In genomic region chr16:85275533-85276249, GRCh38 we compare ENCODE assay signal across 1 cellular context.
A peak's percentile ranks its signal among the peaks of the same experiment; 100 is the strongest.
TF ChIP-seq lines count a peak whose summit lies in the region.

No MANE protein-coding gene starts in this region.

TF ChIP-seq in K562, 482 proteins besides CTCF, POLR2A, EP300 and RAD21 (continued from another document and continues in another):
- TF ChIP-seq ZNF407 (IDR thresholded peaks at IDR 0.05; ENCODE audit: low read depth) (no peak), MECOM (CRISPR knock-in tag; IDR thresholded peaks at IDR 0.05) (no peak), MAFK (IDR thresholded peaks at IDR 0.05; ENCODE audit: low read length) (no peak), ZBTB7A (IDR thresholded peaks at IDR 0.05; ENCODE audit: borderline replicate concordance, control insufficient read depth, low read depth, low read length) (no peak; the same call in 1 of the 2 replicates), KLF1 (tag; IDR thresholded peaks at IDR 0.05) (no peak), NCOA1 (IDR thresholded peaks at IDR 0.05; ENCODE audit: low read depth) (no peak), PCBP2 (IDR thresholded peaks at IDR 0.05; ENCODE audit: low read depth, low read length, poor library complexity, severe bottlenecking) (no peak), FOXA3 (CRISPR knock-in tag; conservative IDR thresholded peaks at IDR 0.05 in 1 of 2, IDR thresholded peaks at IDR 0.05 in 1 of 2) (peak in 1 of 2 experiments; percentile 39; a peak in 1 of 4 replicates), TOE1 (IDR thresholded peaks at IDR 0.05; ENCODE audit: borderline replicate concordance) (0 out of 2 replicates have a peak, but pooled peaks have one; percentile 39), TOE1 (CRISPR knock-in tag; IDR thresholded peaks at IDR 0.05; ENCODE audit: borderline replicate concordance, low read depth) (no peak), BDP1 (IDR thresholded peaks at IDR 0.05; ENCODE audit: insufficient read depth, insufficient read length) (no peak), ETS2 (tag; IDR thresholded peaks at IDR 0.05; ENCODE audit: borderline replicate concordance, poor library complexity, severe bottlenecking) (no peak), ZNF124 (CRISPR knock-in tag; IDR thresholded peaks at IDR 0.05) (no peak), CC2D1A (IDR thresholded peaks at IDR 0.05) (peak; percentile 92), FOS (IDR thresholded peaks at IDR 0.05; ENCODE audit: extremely low read depth, insufficient read length) (no peak), FOXK2 (conservative IDR thresholded peaks at IDR 0.05 in 1 of 2, IDR thresholded peaks at IDR 0.05 in 1 of 2; ENCODE audit: low read depth in 2 of 2) (no peak), ZNF280B (CRISPR knock-in tag; IDR thresholded peaks at IDR 0.05) (no peak), ARID4B (CRISPR knock-in tag; IDR thresholded peaks at IDR 0.05) (no peak; the same call in 1 of the 2 replicates), RBM25 (IDR thresholded peaks at IDR 0.05; ENCODE audit: low read depth, low read length, severe bottlenecking) (peak; percentile 89), PHF8 (IDR thresholded peaks at IDR 0.05; ENCODE audit: borderline replicate concordance, low read length) (no peak), CXXC5 (CRISPR knock-in tag; IDR thresholded peaks at IDR 0.05) (0 out of 2 replicates have a peak, but pooled peaks have one; percentile 21), DNMT1 (IDR thresholded peaks at IDR 0.05) (no peak), NFE2 (IDR thresholded peaks at IDR 0.05; ENCODE audit: low read depth) (no peak), ELF4 (CRISPR knock-in tag; IDR thresholded peaks at IDR 0.05) (no peak), WHSC1 (IDR thresholded peaks at IDR 0.05; ENCODE audit: low read length) (no peak), DACH1 (IDR thresholded peaks at IDR 0.05; ENCODE audit: partially characterized antibody) (no peak), ZNF197 (CRISPR knock-in tag; IDR thresholded peaks at IDR 0.05; ENCODE audit: low read depth) (no peak), TAL1 (IDR thresholded peaks at IDR 0.05) (no peak), U2AF2 (optimal IDR thresholded peaks at IDR 0.05; ENCODE audit: low read depth, low read length) (no peak), ZNF224 (CRISPR knock-in tag; IDR thresholded peaks at IDR 0.05) (no peak), DPF2 (IDR thresholded peaks at IDR 0.05) (no peak)
- TF ChIP-seq, protein P1, sequence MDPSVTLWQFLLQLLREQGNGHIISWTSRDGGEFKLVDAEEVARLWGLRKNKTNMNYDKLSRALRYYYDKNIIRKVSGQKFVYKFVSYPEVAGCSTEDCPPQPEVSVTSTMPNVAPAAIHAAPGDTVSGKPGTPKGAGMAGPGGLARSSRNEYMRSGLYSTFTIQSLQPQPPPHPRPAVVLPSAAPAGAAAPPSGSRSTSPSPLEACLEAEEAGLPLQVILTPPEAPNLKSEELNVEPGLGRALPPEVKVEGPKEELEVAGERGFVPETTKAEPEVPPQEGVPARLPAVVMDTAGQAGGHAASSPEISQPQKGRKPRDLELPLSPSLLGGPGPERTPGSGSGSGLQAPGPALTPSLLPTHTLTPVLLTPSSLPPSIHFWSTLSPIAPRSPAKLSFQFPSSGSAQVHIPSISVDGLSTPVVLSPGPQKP (CRISPR knock-in tag; IDR thresholded peaks at IDR 0.05): no peak
- TF ChIP-seq, protein P2, sequence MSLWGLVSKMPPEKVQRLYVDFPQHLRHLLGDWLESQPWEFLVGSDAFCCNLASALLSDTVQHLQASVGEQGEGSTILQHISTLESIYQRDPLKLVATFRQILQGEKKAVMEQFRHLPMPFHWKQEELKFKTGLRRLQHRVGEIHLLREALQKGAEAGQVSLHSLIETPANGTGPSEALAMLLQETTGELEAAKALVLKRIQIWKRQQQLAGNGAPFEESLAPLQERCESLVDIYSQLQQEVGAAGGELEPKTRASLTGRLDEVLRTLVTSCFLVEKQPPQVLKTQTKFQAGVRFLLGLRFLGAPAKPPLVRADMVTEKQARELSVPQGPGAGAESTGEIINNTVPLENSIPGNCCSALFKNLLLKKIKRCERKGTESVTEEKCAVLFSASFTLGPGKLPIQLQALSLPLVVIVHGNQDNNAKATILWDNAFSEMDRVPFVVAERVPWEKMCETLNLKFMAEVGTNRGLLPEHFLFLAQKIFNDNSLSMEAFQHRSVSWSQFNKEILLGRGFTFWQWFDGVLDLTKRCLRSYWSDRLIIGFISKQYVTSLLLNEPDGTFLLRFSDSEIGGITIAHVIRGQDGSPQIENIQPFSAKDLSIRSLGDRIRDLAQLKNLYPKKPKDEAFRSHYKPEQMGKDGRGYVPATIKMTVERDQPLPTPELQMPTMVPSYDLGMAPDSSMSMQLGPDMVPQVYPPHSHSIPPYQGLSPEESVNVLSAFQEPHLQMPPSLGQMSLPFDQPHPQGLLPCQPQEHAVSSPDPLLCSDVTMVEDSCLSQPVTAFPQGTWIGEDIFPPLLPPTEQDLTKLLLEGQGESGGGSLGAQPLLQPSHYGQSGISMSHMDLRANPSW (CRISPR knock-in tag; IDR thresholded peaks at IDR 0.05): no peak
- TF ChIP-seq, protein P3, sequence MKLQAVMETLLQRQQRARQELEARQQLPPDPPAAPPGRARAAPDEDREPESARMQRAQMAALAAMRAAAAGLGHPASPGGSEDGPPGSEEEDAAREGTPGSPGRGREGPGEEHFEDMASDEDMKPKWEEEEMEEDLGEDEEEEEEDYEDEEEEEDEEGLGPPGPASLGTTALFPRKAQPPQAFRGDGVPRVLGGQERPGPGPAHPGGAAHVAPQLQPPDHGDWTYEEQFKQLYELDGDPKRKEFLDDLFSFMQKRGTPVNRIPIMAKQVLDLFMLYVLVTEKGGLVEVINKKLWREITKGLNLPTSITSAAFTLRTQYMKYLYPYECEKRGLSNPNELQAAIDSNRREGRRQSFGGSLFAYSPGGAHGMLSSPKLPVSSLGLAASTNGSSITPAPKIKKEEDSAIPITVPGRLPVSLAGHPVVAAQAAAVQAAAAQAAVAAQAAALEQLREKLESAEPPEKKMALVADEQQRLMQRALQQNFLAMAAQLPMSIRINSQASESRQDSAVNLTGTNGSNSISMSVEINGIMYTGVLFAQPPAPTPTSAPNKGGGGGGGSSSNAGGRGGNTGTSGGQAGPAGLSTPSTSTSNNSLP (IDR thresholded peaks at IDR 0.05; ENCODE audit: borderline replicate concordance, low read depth, low read length): no peak
- TF ChIP-seq, protein P4, sequence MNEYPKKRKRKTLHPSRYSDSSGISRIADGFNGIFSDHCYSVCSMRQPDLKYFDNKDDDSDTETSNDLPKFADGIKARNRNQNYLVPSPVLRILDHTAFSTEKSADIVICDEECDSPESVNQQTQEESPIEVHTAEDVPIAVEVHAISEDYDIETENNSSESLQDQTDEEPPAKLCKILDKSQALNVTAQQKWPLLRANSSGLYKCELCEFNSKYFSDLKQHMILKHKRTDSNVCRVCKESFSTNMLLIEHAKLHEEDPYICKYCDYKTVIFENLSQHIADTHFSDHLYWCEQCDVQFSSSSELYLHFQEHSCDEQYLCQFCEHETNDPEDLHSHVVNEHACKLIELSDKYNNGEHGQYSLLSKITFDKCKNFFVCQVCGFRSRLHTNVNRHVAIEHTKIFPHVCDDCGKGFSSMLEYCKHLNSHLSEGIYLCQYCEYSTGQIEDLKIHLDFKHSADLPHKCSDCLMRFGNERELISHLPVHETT (CRISPR knock-in tag; conservative IDR thresholded peaks at IDR 0.05 in 1 of 2, IDR thresholded peaks at IDR 0.05 in 1 of 2): no peak
- TF ChIP-seq, protein P5, sequence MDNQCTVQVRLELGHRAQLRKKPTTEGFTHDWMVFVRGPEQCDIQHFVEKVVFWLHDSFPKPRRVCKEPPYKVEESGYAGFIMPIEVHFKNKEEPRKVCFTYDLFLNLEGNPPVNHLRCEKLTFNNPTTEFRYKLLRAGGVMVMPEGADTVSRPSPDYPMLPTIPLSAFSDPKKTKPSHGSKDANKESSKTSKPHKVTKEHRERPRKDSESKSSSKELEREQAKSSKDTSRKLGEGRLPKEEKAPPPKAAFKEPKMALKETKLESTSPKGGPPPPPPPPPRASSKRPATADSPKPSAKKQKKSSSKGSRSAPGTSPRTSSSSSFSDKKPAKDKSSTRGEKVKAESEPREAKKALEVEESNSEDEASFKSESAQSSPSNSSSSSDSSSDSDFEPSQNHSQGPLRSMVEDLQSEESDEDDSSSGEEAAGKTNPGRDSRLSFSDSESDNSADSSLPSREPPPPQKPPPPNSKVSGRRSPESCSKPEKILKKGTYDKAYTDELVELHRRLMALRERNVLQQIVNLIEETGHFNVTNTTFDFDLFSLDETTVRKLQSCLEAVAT (IDR thresholded peaks at IDR 0.05): no peak
